In the genomic region with DNA sequence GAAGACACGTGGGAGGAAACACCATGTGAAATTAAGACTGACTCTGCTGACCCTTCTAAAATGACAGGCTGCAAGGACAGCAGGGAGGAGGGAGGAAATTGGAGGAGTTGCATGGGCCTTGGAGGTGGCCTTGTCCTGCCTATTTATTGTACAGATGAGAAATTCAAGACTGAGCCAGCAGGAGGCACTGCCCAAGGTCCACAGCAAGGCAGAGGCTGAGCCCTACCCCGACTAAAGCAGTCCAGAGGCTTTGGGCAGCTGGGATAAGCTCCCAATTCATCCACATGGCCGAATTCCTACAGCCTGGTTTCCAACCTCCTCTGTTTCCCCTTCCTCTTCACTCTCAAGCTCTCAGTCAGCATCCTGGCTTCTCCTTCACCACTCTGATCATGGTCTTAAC, we compare ENCODE assay signal across 10 cellular contexts.
DNase-seq lines count a peak whose midpoint lies in the region; ATAC-seq and TF ChIP-seq lines count a peak whose summit lies in the region.
"Had no signal": no experiment of that assay in that cellular context is flagged by ENCODE, and none has a peak within 500 bp of the region (broad histone marks: within the 10 kb centered on the region; RNA-seq: fewer than 3 reads in every experiment).

No MANE protein-coding gene starts in this region.

- H3K4me2 ChIP-seq in Loucy (ENCODE audit: low read depth, low read length, poor library complexity, severe bottlenecking) = no peak overlapping the region

- no peaks in the 10 kb centered on the region for H3K27me3 ChIP-seq in Loucy (ENCODE audit: insufficient read depth, low read length, poor library complexity, severe bottlenecking)
- H3K27me3 ChIP-seq in naive thymus-derived CD4-positive, alpha-beta T cell (ENCODE audit: control insufficient read depth in 2 of 2, insufficient read depth in 2 of 2, low read length in 2 of 2) = no peaks in the 10 kb centered on the region

- H3K4me1 ChIP-seq in Loucy (ENCODE audit: insufficient read depth, low read length, poor library complexity, severe bottlenecking) = no peaks in the 10 kb centered on the region
- H3K4me1 ChIP-seq in naive thymus-derived CD4-positive, alpha-beta T cell (ENCODE audit: control insufficient read depth in 2 of 2, insufficient read depth in 2 of 2, low read length in 2 of 2) = no peaks in the 10 kb centered on the region

- H3K4me3 Mint-ChIP-seq in naive thymus-derived CD4-positive, alpha-beta T cell = no peak overlapping the region
- no peak overlapping the region for H3K4me3 Mint-ChIP-seq in mesothelial cell of epicardium

- CTCF ChIA-PET in GM10248 (lab: Yijun Ruan, JAX) = interaction anchor here (1.2 to 2.3 kb wide), 3 partner anchors 20 to 343 kb away, joined by 3 to 15 read pairs (median 5); no protein-coding TSS in a partner anchor
- CTCF ChIA-PET in naive thymus-derived CD4-positive, alpha-beta T cell (lab: Charles Lee) = interaction anchor here (2.3 kb wide), 1 partner anchor 342 kb away, joined by 14 read pairs; no protein-coding TSS in a partner anchor

- no peaks in the 10 kb centered on the region for H4K20me1 ChIP-seq in Loucy (ENCODE audit: insufficient read depth, low read length, poor library complexity, severe bottlenecking)

- H3K9me3 Mint-ChIP-seq in naive thymus-derived CD4-positive, alpha-beta T cell = no peaks in the 10 kb centered on the region
- H3K9me3 Mint-ChIP-seq in mesothelial cell of epicardium = no peaks in the 10 kb centered on the region

- no peaks in the 10 kb centered on the region for H3F3A ChIP-seq in Loucy (ENCODE audit: low read depth)

- H3K4me3 ChIP-seq in Loucy (ENCODE audit: low read length, poor library complexity, severe bottlenecking) = no peak overlapping the region
- H3K4me3 ChIP-seq in naive thymus-derived CD4-positive, alpha-beta T cell (ENCODE audit: low read length) = no peak overlapping the region

- peak; percentile 57 for ATAC-seq in naive thymus-derived CD4-positive, alpha-beta T cell

- H3K9me3 ChIP-seq in Loucy (ENCODE audit: insufficient read depth, low read depth, low read length) = no peaks in the 10 kb centered on the region
- H3K9me3 ChIP-seq in naive thymus-derived CD4-positive, alpha-beta T cell (ENCODE audit: control insufficient read depth in 2 of 3, low read length in 3 of 3) = no peaks in the 10 kb centered on the region

- DNase-seq in GM10248 (ENCODE audit: extremely low spot score) (no peak), cerebellar cortex (ENCODE audit: low spot score) (peak; percentile 19), A172 (ENCODE audit: low spot score) (no peak), mesothelial cell of epicardium (ENCODE audit: low spot score in 2 of 2, unreplicated experiment in 2 of 2) (no peak), COLO829 (ENCODE audit: low spot score) (no peak), NCI-H2171 treated with DMSO at 0.1 percent for 48 hours (lab: John Stamatoyannopoulos, UW) (no peak)
- DNase-seq in naive thymus-derived CD4-positive, alpha-beta T cell = peak in 5 of 9 donors; percentile 8 to 29 (median 14)
- DNase-seq: amygdala, right cardiac atrium had no signal

- H3K79me2 ChIP-seq in Loucy (ENCODE audit: insufficient read depth, low read length) = no peaks in the 10 kb centered on the region

- POLR2A ChIA-PET in GM10248 (lab: Yijun Ruan, JAX) = no interaction called here
- POLR2A ChIA-PET in naive thymus-derived CD4-positive, alpha-beta T cell (lab: Charles Lee) = no interaction called here

- no peak overlapping the region for H3K9ac ChIP-seq in Loucy (ENCODE audit: low read depth, low read length, poor library complexity, severe bottlenecking)

- no peaks in the 10 kb centered on the region for H3K4me1 Mint-ChIP-seq in naive thymus-derived CD4-positive, alpha-beta T cell
- peaks cover 14% of the 10 kb centered on the region for H3K4me1 Mint-ChIP-seq in mesothelial cell of epicardium

- H2AFZ ChIP-seq in Loucy (ENCODE audit: low read length) = no peak overlapping the region

- H3K27me3 Mint-ChIP-seq in naive thymus-derived CD4-positive, alpha-beta T cell = no peaks in the 10 kb centered on the region
- H3K27me3 Mint-ChIP-seq in mesothelial cell of epicardium (ENCODE audit: low read depth) = no peaks in the 10 kb centered on the region

- H3K9me2 ChIP-seq in Loucy (replicated peaks; ENCODE audit: low read depth, low read length) = no peaks in the 10 kb centered on the region

- H3K36me3 Mint-ChIP-seq in naive thymus-derived CD4-positive, alpha-beta T cell = no peaks in the 10 kb centered on the region
- no peaks in the 10 kb centered on the region for H3K36me3 Mint-ChIP-seq in mesothelial cell of epicardium

- TF ChIP-seq CTCF in GM10248 (IDR thresholded peaks at IDR 0.05; ENCODE audit: control extremely low read depth, extremely low read depth, low read depth, missing control alignments) = peak; percentile 13
- peak; percentile 58 for TF ChIP-seq CTCF in Loucy (conservative IDR thresholded peaks at IDR 0.05; ENCODE audit: low read length)
- no peak for TF ChIP-seq CTCF in mesothelial cell of epicardium (IDR thresholded peaks at IDR 0.05; ENCODE audit: unreplicated experiment)

- H3K27ac Mint-ChIP-seq in naive thymus-derived CD4-positive, alpha-beta T cell = no peak overlapping the region
- H3K27ac Mint-ChIP-seq in mesothelial cell of epicardium = no peak overlapping the region

- H3K27ac ChIP-seq in naive thymus-derived CD4-positive, alpha-beta T cell (ENCODE audit: low read depth, low read length) = no peak overlapping the region

- intact Hi-C loops in naive thymus-derived CD4-positive, alpha-beta T cell (cut with micrococcal nuclease) = loop anchor here (1.0 to 2.0 kb wide), 4 partner anchors 200 to 343 kb away; a partner anchor contains a TSS

- no peaks in the 10 kb centered on the region for H3K36me3 ChIP-seq in Loucy (ENCODE audit: insufficient read depth, low read length)
- H3K36me3 ChIP-seq in naive thymus-derived CD4-positive, alpha-beta T cell (ENCODE audit: control insufficient read depth in 2 of 3, insufficient read depth in 3 of 3, low read length in 3 of 3) = no peaks in the 10 kb centered on the region

Comparison
In these comparisons a context has a peak if more than half of its experiments do, and no peak if none do; other contexts are left out.
1. DNase-seq: peak in cerebellar cortex (single experiment) and naive thymus-derived CD4-positive, alpha-beta T cell (5 of 9); none in GM10248 (single experiment), A172 (single experiment), mesothelial cell of epicardium (0 of 2), COLO829 (single experiment) and NCI-H2171 treated with DMSO at 0.1 percent for 48 hours (single experiment).